Comparison of ENCODE assay signal across 8 cellular contexts in the genomic region with DNA sequence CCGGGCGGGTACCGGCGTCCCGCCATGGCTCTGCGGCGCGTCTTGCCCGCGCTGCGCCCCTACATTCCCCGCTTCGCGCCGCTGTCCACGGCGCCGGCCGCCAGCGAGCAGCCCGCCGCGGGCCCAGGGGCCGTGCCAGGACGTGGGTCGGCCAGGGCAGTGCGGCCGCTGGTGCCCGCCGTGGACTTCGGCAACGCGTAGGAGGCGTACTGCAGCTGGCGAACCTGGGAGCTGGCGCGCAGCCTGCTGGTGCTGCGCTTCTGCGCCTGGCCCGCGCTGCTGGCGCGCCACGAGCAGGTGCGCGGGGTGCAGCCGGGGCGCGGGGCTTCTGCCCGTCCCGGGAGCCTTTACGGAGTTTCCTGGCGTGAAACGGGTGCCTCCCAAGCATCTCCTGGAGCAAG. TPM values are rescaled to one million over a fixed set of nuclear protein-coding genes. Genes with fewer than 3 reads are reported as not detected.
A peak's percentile ranks its signal among the peaks of the same experiment; 100 is the strongest.
DNase-seq lines count a peak whose midpoint lies in the region; ATAC-seq and TF ChIP-seq lines count a peak whose summit lies in the region.

No MANE protein-coding gene starts in this region.

- CTCF ChIA-PET in activated CD4-positive, alpha-beta memory T cell treated with anti-CD3 and anti-CD28 coated beads, Interleukin-2, amount 10 ng/mL, durations not matched to agents 7 days and 5 days (lab: Charles Lee) = interaction anchor here (1.3 kb wide), 1 partner anchor 20 kb away, joined by 4 read pairs; a partner anchor contains a TSS

- H2AFZ ChIP-seq in smooth muscle cell (ENCODE audit: low read depth) = no peak overlapping the region

- peak overlapping the region; percentile 95 for H3K4me2 ChIP-seq in smooth muscle cell

- peaks cover 19% of the 10 kb centered on the region for H3K27me3 Mint-ChIP-seq in activated CD4-positive, alpha-beta memory T cell treated with anti-CD3 and anti-CD28 coated beads, Interleukin-2, amount 10 ng/mL, durations not matched to agents 7 days and 5 days

- H3K79me2 ChIP-seq in smooth muscle cell (ENCODE audit: low read depth) = no peaks in the 10 kb centered on the region

- H3K9me3 ChIP-seq in right atrium auricular region (no peaks in the 10 kb centered on the region), smooth muscle cell (replicated peaks; ENCODE audit: low read depth) (no peaks in the 10 kb centered on the region)

- H3K4me3 ChIP-seq in right atrium auricular region (peak overlapping the region; percentile 54 to 60), smooth muscle cell (peak overlapping the region; percentile 55)

- H3K27me3 ChIP-seq in right atrium auricular region (no peaks in the 10 kb centered on the region), smooth muscle cell (ENCODE audit: low read depth) (peaks cover 23% of the 10 kb centered on the region)

- H3K4me3 Mint-ChIP-seq in activated CD4-positive, alpha-beta memory T cell treated with anti-CD3 and anti-CD28 coated beads, Interleukin-2, amount 10 ng/mL, durations not matched to agents 7 days and 5 days = peak overlapping the region; percentile 43

- no peaks in the 10 kb centered on the region for H3K36me3 Mint-ChIP-seq in activated CD4-positive, alpha-beta memory T cell treated with anti-CD3 and anti-CD28 coated beads, Interleukin-2, amount 10 ng/mL, durations not matched to agents 7 days and 5 days (ENCODE audit: low read depth)

- H3K27ac Mint-ChIP-seq in activated CD4-positive, alpha-beta memory T cell treated with anti-CD3 and anti-CD28 coated beads, Interleukin-2, amount 10 ng/mL, durations not matched to agents 7 days and 5 days = no peak overlapping the region

- no peak overlapping the region for H3K9ac ChIP-seq in smooth muscle cell (ENCODE audit: low read depth)

- TF ChIP-seq CTCF in right atrium auricular region (IDR thresholded peaks at IDR 0.05) = no peak
- no peak for TF ChIP-seq CTCF in smooth muscle cell (IDR thresholded peaks at IDR 0.05; ENCODE audit: borderline replicate concordance, insufficient read depth, poor library complexity, severe bottlenecking)

- POLR2A ChIA-PET in activated CD4-positive, alpha-beta memory T cell treated with anti-CD3 and anti-CD28 coated beads, Interleukin-2, amount 10 ng/mL, durations not matched to agents 7 days and 5 days (lab: Charles Lee) = no interaction called here

- no peak overlapping the region for H3K27ac ChIP-seq in right atrium auricular region
- H3K27ac ChIP-seq in smooth muscle cell (ENCODE audit: low read depth) = no peak overlapping the region

- H4K20me1 ChIP-seq in smooth muscle cell (ENCODE audit: low read depth) = no peaks in the 10 kb centered on the region

- WGBS in smooth muscle cell (ENCODE audit: low lambda C conversion rate) = 3% methylated on average over 45 of the region's 54 CpGs

- DNase-seq in COR-L47 (lab: John Stamatoyannopoulos, UW) (peak; percentile 22), right atrium auricular region (ENCODE audit: low spot score) (no peak), smooth muscle cell (lab: John Stamatoyannopoulos, UW; ENCODE audit: unreplicated experiment) (no peak), NCI-H1048 (lab: John Stamatoyannopoulos, UW) (no peak), hepatic stellate cell (ENCODE audit: low spot score) (no peak)
- DNase-seq in activated CD4-positive, alpha-beta memory T cell treated with anti-CD3 and anti-CD28 coated beads, Interleukin-2, amount 10 ng/mL, durations not matched to agents 7 days and 5 days = no peak

- peak; percentile 14 for ATAC-seq in HG03280 (IDR thresholded peaks at IDR 0.05; ENCODE audit: unreplicated experiment)
- ATAC-seq in HG03378 (IDR thresholded peaks at IDR 0.05; ENCODE audit: unreplicated experiment) = no peak

- peaks cover 0 to 19% of the 10 kb centered on the region in 2 donors for H3K4me1 ChIP-seq in right atrium auricular region
- no peaks in the 10 kb centered on the region for H3K4me1 ChIP-seq in smooth muscle cell (ENCODE audit: low read depth)

- H3K36me3 ChIP-seq in right atrium auricular region = no peaks in the 10 kb centered on the region
- H3K36me3 ChIP-seq in smooth muscle cell (ENCODE audit: low read depth) = no peaks in the 10 kb centered on the region

- H3K4me1 Mint-ChIP-seq in activated CD4-positive, alpha-beta memory T cell treated with anti-CD3 and anti-CD28 coated beads, Interleukin-2, amount 10 ng/mL, durations not matched to agents 7 days and 5 days = peaks cover 6% of the 10 kb centered on the region

- no peaks in the 10 kb centered on the region for H3F3A ChIP-seq in smooth muscle cell (ENCODE audit: low read depth)

- H3K9me3 Mint-ChIP-seq in activated CD4-positive, alpha-beta memory T cell treated with anti-CD3 and anti-CD28 coated beads, Interleukin-2, amount 10 ng/mL, durations not matched to agents 7 days and 5 days = no peaks in the 10 kb centered on the region

RNA-seq across cellular contexts. Expression of a gene that starts 20.1 kb away (rescaled TPM):
- 10 to 100 TPM; 40.8 to 41.1 TPM for total RNA-seq in activated CD4-positive, alpha-beta memory T cell treated with anti-CD3 and anti-CD28 coated beads, Interleukin-2, amount 10 ng/mL, durations not matched to agents 7 days and 5 days
- total RNA-seq in right atrium auricular region = 10 to 100 TPM; 60.4 to 64.3 TPM
- total RNA-seq in smooth muscle cell = 22.2 and 30.3 TPM in 2 replicates
- 74.8 and 77.6 TPM in 2 replicates for polyA plus RNA-seq in smooth muscle cell

RNA-seq across cellular contexts. Expression of a gene that starts 31.6 kb away (rescaled TPM):
- 1 to 10 TPM; 2.3 to 3.1 TPM for total RNA-seq in activated CD4-positive, alpha-beta memory T cell treated with anti-CD3 and anti-CD28 coated beads, Interleukin-2, amount 10 ng/mL, durations not matched to agents 7 days and 5 days
- total RNA-seq in right atrium auricular region = 1 to 10 TPM; 1.0 to 2.0 TPM
- 1.8 and 3.9 TPM in 2 replicates for total RNA-seq in smooth muscle cell
- 4.7 and 8.4 TPM in 2 replicates for polyA plus RNA-seq in smooth muscle cell
